1 cellular context compared by ENCODE assay signal in genomic region chr11:57742087-57742452, GRCh38.
TF ChIP-seq lines count a peak whose summit lies in the region.

No MANE protein-coding gene starts in this region.

TF ChIP-seq in IMR-90, 13 proteins besides CTCF, POLR2A, EP300 and RAD21:
- TF ChIP-seq NFE2L2 (IDR thresholded peaks at IDR 0.05; ENCODE audit: low read depth, low read length) (no peak), CHD1 (IDR thresholded peaks at IDR 0.05; ENCODE audit: low read depth, low read length) (no peak), BHLHE40 (IDR thresholded peaks at IDR 0.05; ENCODE audit: low read depth, low read length) (no peak)
